Comparison of ENCODE assay signal across 8 cellular contexts in genomic region chr2:27033253-27033852, GRCh38. TPM values are rescaled to one million over a fixed set of nuclear protein-coding genes. Genes with fewer than 3 reads are reported as not detected.
DNase-seq lines count a peak whose midpoint lies in the region; ATAC-seq and TF ChIP-seq lines count a peak whose summit lies in the region.

No MANE protein-coding gene starts in this region.

- H3K27ac ChIP-seq in SJCRH30 = peak overlapping the region; percentile 33

- peaks cover 2% of the 10 kb centered on the region; the same call in 1 of the 2 replicates for H3K4me1 ChIP-seq in SJCRH30

- peak; percentile 8 for ATAC-seq in GM21825 (IDR thresholded peaks at IDR 0.05; ENCODE audit: unreplicated experiment)
- peak; percentile 2 for ATAC-seq in sciatic nerve
- ATAC-seq in GM18861 (IDR thresholded peaks at IDR 0.05; ENCODE audit: unreplicated experiment) = no peak

- H3K36me3 ChIP-seq in SJCRH30 = peaks cover 36% of the 10 kb centered on the region

- TF ChIP-seq CTCF in fibroblast of pulmonary artery (IDR thresholded peaks at IDR 0.05; ENCODE audit: low read length, missing control alignments) = no peak
- no peak for TF ChIP-seq CTCF in GM20000 (IDR thresholded peaks at IDR 0.05; ENCODE audit: extremely low read depth, missing control alignments)

- DNase-seq in SJCRH30 (no peak), fibroblast of pulmonary artery (ENCODE audit: low read depth) (no peak), sciatic nerve (ENCODE audit: low spot score) (no peak), GF-D8 (lab: John Stamatoyannopoulos, UW) (no peak), NCI-H1048 (lab: John Stamatoyannopoulos, UW) (no peak), GM20000 (ENCODE audit: low spot score) (no peak)

- no peaks in the 10 kb centered on the region for H3K27me3 ChIP-seq in SJCRH30

- peak overlapping the region; percentile 79 for H3K4me3 ChIP-seq in SJCRH30
- H3K4me3 ChIP-seq in fibroblast of pulmonary artery (replicated peaks; ENCODE audit: low read depth, low read length) = peak overlapping the region; percentile 98

- intact Hi-C loops in sciatic nerve (cut with DNase I) = no loop called here

- no peaks in the 10 kb centered on the region for H3K9me3 ChIP-seq in SJCRH30 (replicated peaks)

RNA-seq across cellular contexts. Expression of gene TMEM214, which starts 0.6 kb away (rescaled TPM):
- total RNA-seq in SJCRH30 (2014; rRNA removed; shearing (Covaris generic)) = 38.0 and 45.2 TPM in 2 replicates
- total RNA-seq in sciatic nerve = 74.0 TPM

RNA-seq across cellular contexts. Expression of gene AGBL5, which starts 18.1 kb away (rescaled TPM):
- 71.4 and 72.4 TPM in 2 replicates for total RNA-seq in SJCRH30 (2014; rRNA removed; shearing (Covaris generic))
- total RNA-seq in sciatic nerve = 16.3 TPM

RNA-seq across cellular contexts. Expression of gene OST4, which starts 38.1 kb away (rescaled TPM):
- total RNA-seq in SJCRH30 (2014; rRNA removed; shearing (Covaris generic)) = 349 and 357 TPM in 2 replicates
- 198 TPM for total RNA-seq in sciatic nerve

RNA-seq across cellular contexts. Expression of gene EMILIN1, which starts 45.1 kb away (rescaled TPM):
- total RNA-seq in SJCRH30 (2014; rRNA removed; shearing (Covaris generic)) = 80.5 and 87.7 TPM in 2 replicates
- total RNA-seq in sciatic nerve = 46.8 TPM

RNA-seq across cellular contexts. Expression of gene KHK, which starts 53.2 kb away (rescaled TPM):
- total RNA-seq in SJCRH30 (2014; rRNA removed; shearing (Covaris generic)) = 0.30 and 0.63 TPM in 2 replicates
- total RNA-seq in sciatic nerve = 7.1 TPM
